12 cellular contexts compared by ENCODE assay signal in the genomic region with DNA sequence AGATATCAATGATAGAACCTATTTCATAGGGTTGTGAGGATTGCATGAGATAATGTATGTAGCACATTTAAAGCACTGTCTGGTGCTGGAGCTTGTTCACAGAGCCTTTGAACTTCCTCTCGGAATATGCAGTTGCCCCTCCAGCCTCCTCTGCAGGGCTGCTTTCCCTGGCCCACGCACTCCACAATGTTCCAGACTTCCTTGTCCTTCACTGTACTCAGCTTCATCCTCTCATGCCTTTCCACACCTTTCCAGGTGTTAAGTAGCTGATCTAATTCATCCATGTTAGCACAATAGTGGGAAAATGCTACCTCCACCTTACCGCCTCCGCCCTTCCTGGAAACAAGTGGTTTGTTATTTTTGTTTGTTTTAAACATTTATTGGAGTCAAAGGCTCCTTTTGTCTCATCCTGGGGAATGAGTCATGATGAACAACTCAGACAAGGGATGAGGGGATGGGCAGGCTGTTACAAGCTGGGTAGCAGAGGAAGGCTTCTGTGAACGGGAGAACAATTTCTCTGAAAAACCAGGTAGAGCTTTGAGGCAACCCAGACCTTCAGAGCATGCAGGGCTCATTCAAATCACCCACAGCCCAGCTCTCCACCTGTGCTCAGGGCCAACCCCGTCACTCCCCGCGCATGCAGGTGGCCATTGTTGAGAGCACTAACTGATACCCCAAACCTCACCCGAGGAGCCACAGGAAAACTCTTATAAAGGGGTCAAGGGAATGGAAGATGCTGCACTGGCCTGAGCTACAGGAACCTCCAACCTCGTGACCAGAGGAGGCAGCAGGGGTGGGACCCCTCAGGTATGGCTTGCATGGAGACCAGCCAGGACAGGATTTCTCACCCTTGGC.
DNase-seq lines count a peak whose midpoint lies in the region; ATAC-seq and TF ChIP-seq lines count a peak whose summit lies in the region.
"Had no signal": no experiment of that assay in that cellular context is flagged by ENCODE, and none has a peak within 500 bp of the region (broad histone marks: within the 10 kb centered on the region; RNA-seq: fewer than 3 reads in every experiment).

No MANE protein-coding gene starts in this region.

- peak overlapping the region in 5 of 7 donors; percentile 41 to 83 (median 72) for H3K27ac Mint-ChIP-seq in CD14-positive monocyte

- peaks cover 0 to 35% (median 3%) of the 10 kb centered on the region in 3 donors for H3K27me3 Mint-ChIP-seq in CD14-positive monocyte (ENCODE audit: low read depth in 3 of 3)

- H3K79me2 ChIP-seq in PC-3 (ENCODE audit: low read length): no peaks in the 10 kb centered on the region

- no peaks in the 10 kb centered on the region for H3K9me2 ChIP-seq in PC-3 (replicated peaks; ENCODE audit: low read length)

- no peaks in the 10 kb centered on the region for H3F3A ChIP-seq in PC-3 (ENCODE audit: low read length, unreplicated experiment)

- peaks cover 0 to 9% (median 0%) of the 10 kb centered on the region in 7 donors for H3K9me3 Mint-ChIP-seq in CD14-positive monocyte

- peaks cover 27% of the 10 kb centered on the region for H3K4me1 ChIP-seq in PC-3 (ENCODE audit: insufficient read depth, low read length)
- no peaks in the 10 kb centered on the region for H3K4me1 ChIP-seq in tibial nerve
- H3K4me1 ChIP-seq: pancreas had no signal

- DNase-seq in CD14-positive monocyte (ENCODE audit: low spot score): no peak
- peak; percentile 82 for DNase-seq in ELR (ENCODE audit: low read depth)
- DNase-seq in PC-3: peak; percentile 89
- DNase-seq in fibroblast of villous mesenchyme (ENCODE audit: low read depth): peak; percentile 15
- no peak for DNase-seq in tibial nerve (ENCODE audit: low spot score in 2 of 2)
- no peak for DNase-seq in SHP77 treated with DMSO at 0.1 percent for 48 hours (lab: John Stamatoyannopoulos, UW)
- DNase-seq: activated CD8-positive, alpha-beta memory T cell treated with anti-CD3 and anti-CD28 coated beads, Interleukin-2, amount 50 U/mL, for 4 hours; NCI-H446; pancreas; stimulated activated CD4-positive, alpha-beta T cell treated with anti-CD3 and anti-CD28 coated beads, Interleukin-4, amount 100 ng/mL, for 24 hours had no signal

- no peaks in the 10 kb centered on the region for H4K20me1 ChIP-seq in PC-3 (ENCODE audit: low read length)

- no peaks in the 10 kb centered on the region for H3K36me3 Mint-ChIP-seq in CD14-positive monocyte

- POLR2A ChIA-PET in PC-3 (lab: Charles Lee; ENCODE audit: unreplicated experiment): interaction anchor here (0.7 kb wide), 1 partner anchor 543 kb away, joined by 4 read pairs; no protein-coding TSS in a partner anchor

- TF ChIP-seq POLR2A in tibial nerve (IDR thresholded peaks at IDR 0.05): no peak

- no peak overlapping the region for H3K4me3 Mint-ChIP-seq in CD14-positive monocyte

- H3K4me2 ChIP-seq in PC-3 (ENCODE audit: low read length): peak overlapping the region; percentile 66

- peaks cover 40% of the 10 kb centered on the region for H3K4me1 Mint-ChIP-seq in CD14-positive monocyte

- TF ChIP-seq EP300 in tibial nerve (IDR thresholded peaks at IDR 0.05): no peak

- peak overlapping the region; percentile 13; the same call in 1 of the 2 replicates for H3K4me3 ChIP-seq in PC-3 (ENCODE audit: low read length)
- no peak overlapping the region for H3K4me3 ChIP-seq in fibroblast of villous mesenchyme (ENCODE audit: low read depth, low read length)
- H3K4me3 ChIP-seq in tibial nerve: no peak overlapping the region
- H3K4me3 ChIP-seq: pancreas had no signal

- no TSS peak for BruUV-seq in PC-3 (replicated peaks; lab: Mats Ljungman, UMichigan)

- H3K36me3 ChIP-seq in PC-3 (ENCODE audit: low read depth, low read length) (no peaks in the 10 kb centered on the region), tibial nerve (no peaks in the 10 kb centered on the region)
- H3K36me3 ChIP-seq: pancreas had no signal

- H3K9ac ChIP-seq in PC-3 (ENCODE audit: low read length): peak overlapping the region; percentile 64

- 62 to 73% methylated on average over 5 to 10 of the region's 10 CpGs for WGBS in tibial nerve, 2 donors

- H3K9me3 ChIP-seq in PC-3 (ENCODE audit: low read length) (no peaks in the 10 kb centered on the region), tibial nerve (no peaks in the 10 kb centered on the region)
- H3K9me3 ChIP-seq: pancreas had no signal

- H3K27ac ChIP-seq in PC-3 (ENCODE audit: low read length): peak overlapping the region; percentile 92
- H3K27ac ChIP-seq in tibial nerve: no peak overlapping the region
- H3K27ac ChIP-seq: pancreas had no signal

- TF ChIP-seq CTCF in CD14-positive monocyte (IDR thresholded peaks at IDR 0.05) (no peak), PC-3 (conservative IDR thresholded peaks at IDR 0.05; ENCODE audit: low read depth, low read length) (no peak), fibroblast of villous mesenchyme (IDR thresholded peaks at IDR 0.05; ENCODE audit: insufficient read depth, low read depth, low read length) (no peak), tibial nerve (IDR thresholded peaks at IDR 0.05) (no peak)

- H3K27me3 ChIP-seq in PC-3 (ENCODE audit: low read length) (no peaks in the 10 kb centered on the region), tibial nerve (no peaks in the 10 kb centered on the region)
- H3K27me3 ChIP-seq: pancreas had no signal

- ATAC-seq in PC-3 (peak; percentile 89), HG03439 (IDR thresholded peaks at IDR 0.05; ENCODE audit: unreplicated experiment) (no peak), HG03196 (IDR thresholded peaks at IDR 0.05; ENCODE audit: unreplicated experiment) (no peak)
- ATAC-seq: pancreas had no signal

- H2AFZ ChIP-seq in PC-3 (ENCODE audit: low read length): no peak overlapping the region

- CTCF ChIA-PET in PC-3 (lab: Charles Lee): interaction anchor here (0.6 kb wide), 1 partner anchor 401 kb away, joined by 6 read pairs; no protein-coding TSS in a partner anchor

- intact Hi-C loops in CD14-positive monocyte (cut with micrococcal nuclease): no loop called here
- intact Hi-C loops in PC-3 (cut with micrococcal nuclease): loop anchor here (1.0 to 2.0 kb wide), 2 partner anchors 17 to 83 kb away; no protein-coding TSS in a partner anchor

Comparison
In these comparisons a context has a peak if more than half of its experiments do, and no peak if none do; other contexts are left out.
1. DNase-seq: peak in ELR (single experiment), PC-3 (single experiment) and fibroblast of villous mesenchyme (single experiment); none in CD14-positive monocyte (single experiment), tibial nerve (0 of 2) and SHP77 treated with DMSO at 0.1 percent for 48 hours (single experiment).